ENCODE assay signal across 21 cellular contexts in genomic region chr12:54424232-54424631, GRCh38. TPM values are rescaled to one million over a fixed set of nuclear protein-coding genes. Genes with fewer than 3 reads are reported as not detected.
"Had no signal": no experiment of that assay in that cellular context is flagged by ENCODE, and none has a peak within 500 bp of the region (broad histone marks: within the 10 kb centered on the region; RNA-seq: fewer than 3 reads in every experiment).

No MANE protein-coding gene starts in this region.

- H3K36me3 ChIP-seq: adrenal gland, neutrophil had no signal

- H3K9me3 ChIP-seq: adrenal gland, neutrophil, SK-N-SH, testis had no signal

- H2AFZ ChIP-seq: hepatocyte, parathyroid adenoma had no signal

- H3K79me2 ChIP-seq: hepatocyte, parathyroid adenoma had no signal

- ATAC-seq: left lobe of liver; naive thymus-derived CD4-positive, alpha-beta T cell; right cardiac atrium; stimulated activated naive CD8-positive, alpha-beta T cell treated with anti-CD3 and anti-CD28 coated beads, Interleukin-15, amount 100 ng/mL, for 72 hours had no signal

- DNase-seq: activated CD4-positive, alpha-beta T cell treated with anti-CD3 and anti-CD28 coated beads, Interleukin-2, amount 50 U/mL, for 4 hours; activated CD4-positive, CD25-positive, alpha-beta regulatory T cell treated with anti-CD3 and anti-CD28 coated beads, Interleukin-2, amount 50 U/mL, for 72 hours; activated naive CD4-positive, alpha-beta T cell treated with anti-CD3 and anti-CD28 coated beads, Interleukin-2, amount 10 ng/mL, durations not matched to agents 7 days and 5 days; activated T-cell treated with anti-CD3 and anti-CD28 coated beads for 4 hours; adrenal gland; caudate nucleus; effector memory CD4-positive, alpha-beta T cell; naive thymus-derived CD4-positive, alpha-beta T cell; SK-N-SH; stimulated activated naive CD8-positive, alpha-beta T cell treated with anti-CD3 and anti-CD28 coated beads, Interleukin-15, amount 100 ng/mL, for 72 hours; T-helper 1 cell; T1000; testis had no signal

- H3K4me2 ChIP-seq: hepatocyte, SK-N-SH, smooth muscle cell had no signal

- H3K27ac ChIP-seq: adrenal gland, hepatocyte, neutrophil, parathyroid adenoma, testis had no signal

- H3K4me3 ChIP-seq: adrenal gland, hepatocyte, smooth muscle cell, testis had no signal

- H3K27me3 ChIP-seq: adrenal gland, neutrophil, testis had no signal

- H3K9ac ChIP-seq: parathyroid adenoma, SK-N-SH had no signal

RNA-seq across cellular contexts. Expression of gene GTSF1, which starts 49.2 kb away (rescaled TPM):
- total RNA-seq: hepatocyte, lung microvascular endothelial cell, smooth muscle cell had no signal
- polyA plus RNA-seq: hepatocyte, keratinocyte, right cardiac atrium, smooth muscle cell had no signal

RNA-seq across cellular contexts. Expression of gene GPR84, which starts 59.9 kb away (rescaled TPM):
- total RNA-seq: left lobe of liver had no signal
- polyA plus RNA-seq: hepatocyte; naive thymus-derived CD4-positive, alpha-beta T cell; smooth muscle cell had no signal
